14 cellular contexts compared by ENCODE assay signal in the genomic region with DNA sequence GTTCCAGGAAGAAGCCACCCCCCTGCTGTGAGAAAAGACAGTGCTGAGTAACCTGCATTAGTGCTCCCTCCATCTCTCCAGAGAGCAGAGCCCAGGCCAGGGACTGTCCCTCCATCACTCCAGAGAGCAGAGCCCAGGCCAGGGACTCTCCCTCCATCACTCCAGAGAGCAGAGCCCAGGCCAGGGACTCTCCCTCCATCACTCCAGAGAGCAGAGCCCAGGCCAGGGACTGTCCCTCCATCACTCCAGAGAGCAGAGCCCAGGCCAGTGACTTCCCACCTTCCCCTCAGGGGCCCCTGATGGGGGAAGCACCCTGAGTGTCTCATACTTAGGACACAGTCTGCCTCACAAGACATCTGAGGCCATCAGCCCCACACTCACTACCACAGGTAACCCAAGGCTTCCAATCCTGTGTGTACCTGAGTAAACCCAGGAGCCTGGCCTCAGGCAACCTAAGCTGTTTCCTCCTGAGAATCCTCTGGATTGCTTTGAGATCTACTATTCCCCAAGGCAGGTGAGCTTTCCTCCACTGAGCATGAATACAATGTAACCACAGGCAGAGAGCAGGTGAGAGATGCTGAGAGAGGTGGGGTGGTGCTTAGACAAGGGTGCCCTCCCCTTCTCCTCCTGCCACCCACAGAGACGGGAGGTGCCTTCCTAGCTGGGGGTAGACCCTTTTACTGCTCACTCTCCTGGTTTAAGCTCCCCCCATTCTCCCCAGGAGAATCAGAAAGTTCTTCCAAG. TPM values are rescaled to one million over a fixed set of nuclear protein-coding genes. Genes with fewer than 3 reads are reported as not detected.
DNase-seq lines count a peak whose midpoint lies in the region; ATAC-seq and TF ChIP-seq lines count a peak whose summit lies in the region.
"Had no signal": no experiment of that assay in that cellular context is flagged by ENCODE, and none has a peak within 500 bp of the region (broad histone marks: within the 10 kb centered on the region; RNA-seq: fewer than 3 reads in every experiment).

No MANE protein-coding gene starts in this region.

- CTCF ChIA-PET in activated B cell treated with CpG ODN at 0.5 μM for 24 hours (lab: Charles Lee), result no interaction called here
- CTCF ChIA-PET in T-cell (lab: Charles Lee), result no interaction called here

- no peak overlapping the region for H3K27ac ChIP-seq in gastroesophageal sphincter

- POLR2A ChIA-PET in activated B cell treated with CpG ODN at 0.5 μM for 24 hours (lab: Charles Lee) (no interaction called here), T-cell (lab: Charles Lee) (no interaction called here)

- peak; percentile 56 to 68 for ATAC-seq in activated CD4-positive, CD25-positive, alpha-beta regulatory T cell treated with anti-CD3 and anti-CD28 coated beads, Interleukin-2, amount 50 U/mL, for 24 hours
- ATAC-seq in GM19452 (IDR thresholded peaks at IDR 0.05; ENCODE audit: unreplicated experiment) (peak; percentile 74), HG02884 (IDR thresholded peaks at IDR 0.05; ENCODE audit: unreplicated experiment) (peak; percentile 87), activated B cell treated with CpG ODN at 0.5 μM for 24 hours (ENCODE audit: low read depth) (peak; percentile 81), T-cell (replicated peaks in 1 of 4) (no peak), gastroesophageal sphincter (no peak)
- ATAC-seq: GM23338 had no signal

- H3K4me1 Mint-ChIP-seq in activated B cell treated with CpG ODN at 0.5 μM for 24 hours (peaks cover 19% of the 10 kb centered on the region), T-cell (peaks cover 0 to 16% (median 0%) of the 10 kb centered on the region in 3 donors)

- no peak overlapping the region for H3K4me3 ChIP-seq in gastroesophageal sphincter
- H3K4me3 ChIP-seq: GM23338, lung had no signal

- H3K27ac Mint-ChIP-seq in activated B cell treated with CpG ODN at 0.5 μM for 24 hours, result no peak overlapping the region
- no peak overlapping the region for H3K27ac Mint-ChIP-seq in T-cell
- H3K27ac Mint-ChIP-seq: GM23338 had no signal

- WGBS in gastroesophageal sphincter (ENCODE audit: low coverage in 1 of 2), 2 donors, result 33 to 56% methylated on average over 1 of the region's 1 CpG

- H3K36me3 Mint-ChIP-seq in activated B cell treated with CpG ODN at 0.5 μM for 24 hours (ENCODE audit: low read depth) (no peaks in the 10 kb centered on the region), T-cell (no peaks in the 10 kb centered on the region)

- H3K27me3 Mint-ChIP-seq in activated B cell treated with CpG ODN at 0.5 μM for 24 hours, result peaks cover 48% of the 10 kb centered on the region
- H3K27me3 Mint-ChIP-seq in T-cell, result peaks cover 36 to 68% of the 10 kb centered on the region in 2 donors

- H3K9me3 ChIP-seq in gastroesophageal sphincter, result no peaks in the 10 kb centered on the region

- TF ChIP-seq POLR2A in gastroesophageal sphincter (IDR thresholded peaks at IDR 0.05), result no peak

- H3K4me3 Mint-ChIP-seq in activated B cell treated with CpG ODN at 0.5 μM for 24 hours (no peak overlapping the region), T-cell (no peak overlapping the region)
- H3K4me3 Mint-ChIP-seq: GM23338 had no signal

- TF ChIP-seq EP300 in gastroesophageal sphincter (IDR thresholded peaks at IDR 0.05), result no peak

- peaks cover 75% of the 10 kb centered on the region for H3K27me3 ChIP-seq in gastroesophageal sphincter

- intact Hi-C loops in activated B cell treated with CpG ODN at 0.5 μM for 24 hours (cut with micrococcal nuclease), result loop anchor here (10.0 kb wide), 1 partner anchor 92 kb away; no protein-coding TSS in a partner anchor

- H3K9me3 Mint-ChIP-seq in activated B cell treated with CpG ODN at 0.5 μM for 24 hours (no peaks in the 10 kb centered on the region), T-cell (no peaks in the 10 kb centered on the region)
- H3K9me3 Mint-ChIP-seq: GM23338 had no signal

- no peaks in the 10 kb centered on the region for H3K36me3 ChIP-seq in gastroesophageal sphincter

- TF ChIP-seq CTCF in activated B cell treated with CpG ODN at 0.5 μM for 24 hours (IDR thresholded peaks at IDR 0.05) (no peak), gastroesophageal sphincter (IDR thresholded peaks at IDR 0.05) (no peak)

- DNase-seq in activated CD4-positive, CD25-positive, alpha-beta regulatory T cell (lab: John Stamatoyannopoulos, UW), result no peak
- DNase-seq in activated B cell treated with CpG ODN at 0.5 μM for 24 hours, result no peak
- no peak for DNase-seq in T-cell
- DNase-seq in NCI-H2196 treated with DMSO at 0.1 percent for 48 hours (lab: John Stamatoyannopoulos, UW; ENCODE audit: unreplicated experiment), result no peak
- DNase-seq: effector CD4-positive, alpha-beta T cell; glutamatergic neuron; NCI-H226; Right ventricle myocardium superior had no signal

- H3K4me1 ChIP-seq in gastroesophageal sphincter, result peaks cover 0 to 17% (median 5%) of the 10 kb centered on the region in 3 donors

RNA-seq across cellular contexts. Expression of gene TBXT, which starts 4.9 kb away (rescaled TPM):
- 0.10 and 0.24 TPM in 2 replicates for total RNA-seq in activated B cell treated with CpG ODN at 0.5 μM for 24 hours
- total RNA-seq in T-cell, result not detected
- not detected for total RNA-seq in gastroesophageal sphincter
- total RNA-seq: GM23338, lung, Right ventricle myocardium superior had no signal

Comparison
In these comparisons a context has a peak if more than half of its experiments do, and no peak if none do; other contexts are left out.
1. ATAC-seq: peak in activated CD4-positive, CD25-positive, alpha-beta regulatory T cell treated with anti-CD3 and anti-CD28 coated beads, Interleukin-2, amount 50 U/mL, for 24 hours (2 of 2), GM19452 (single experiment), HG02884 (single experiment) and activated B cell treated with CpG ODN at 0.5 μM for 24 hours (single experiment); none in T-cell (0 of 4) and gastroesophageal sphincter (single experiment).